In genomic region chr1:30138891-30139290, GRCh38 we compare ENCODE assay signal across 10 cellular contexts.
"Had no signal": no experiment of that assay in that cellular context is flagged by ENCODE, and none has a peak within 500 bp of the region (broad histone marks: within the 10 kb centered on the region; RNA-seq: fewer than 3 reads in every experiment).

No MANE protein-coding gene starts in this region.

- DNase-seq: GM23248, GOT3, H7, HFFc6, KG1 had no signal

- H3K27ac Mint-ChIP-seq: HFFc6, IgD-negative memory B cell had no signal

- H3K4me1 ChIP-seq: HAP-1 had no signal

- H3K27me3 Mint-ChIP-seq: IgD-negative memory B cell had no signal

- H3K4me1 Mint-ChIP-seq: IgD-negative memory B cell had no signal

- ATAC-seq: HCT116, HepG2 had no signal

- H3K36me3 ChIP-seq: HAP-1 had no signal

- H3K4me3 ChIP-seq: GM23248, HAP-1 had no signal

- H3K4me3 Mint-ChIP-seq: HFFc6, IgD-negative memory B cell had no signal

- H3K27ac ChIP-seq: GM23248, HL-60 had no signal
